9 cellular contexts compared by ENCODE assay signal in the genomic region with DNA sequence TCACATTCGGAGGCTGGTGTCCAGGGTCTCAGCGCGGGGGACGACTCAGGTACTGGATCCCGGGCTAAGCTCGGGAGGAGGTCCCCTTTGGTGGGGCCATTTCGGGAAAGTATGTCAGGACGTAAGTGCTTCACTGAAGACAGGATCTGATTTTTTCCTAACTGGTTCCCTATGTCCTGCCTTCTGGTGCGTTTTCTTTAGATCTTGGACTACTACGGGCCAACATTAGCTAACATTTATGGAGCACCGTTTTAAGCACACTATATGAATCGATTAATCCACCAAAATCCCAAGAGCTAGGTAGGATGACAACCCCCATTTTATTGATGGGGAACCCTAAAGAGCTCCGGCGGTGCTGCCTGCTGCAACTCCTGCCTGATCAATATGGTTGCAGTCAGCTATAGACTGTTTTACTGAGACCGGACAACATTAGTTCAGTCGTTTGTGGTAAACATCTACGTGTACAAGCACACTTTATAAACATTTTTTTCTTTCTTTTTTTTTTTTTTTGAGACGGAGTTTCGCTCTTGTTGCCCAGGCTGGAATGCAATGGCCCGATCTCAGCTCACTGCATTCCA. TPM values are rescaled to one million over a fixed set of nuclear protein-coding genes. Genes with fewer than 3 reads are reported as not detected.
DNase-seq lines count a peak whose midpoint lies in the region; ATAC-seq and TF ChIP-seq lines count a peak whose summit lies in the region.
"Had no signal": no experiment of that assay in that cellular context is flagged by ENCODE, and none has a peak within 500 bp of the region (broad histone marks: within the 10 kb centered on the region; RNA-seq: fewer than 3 reads in every experiment).

No MANE protein-coding gene starts in this region.

- ATAC-seq in GM18907 (IDR thresholded peaks at IDR 0.05; ENCODE audit: unreplicated experiment), result peak; percentile 20
- no peak for ATAC-seq in naive thymus-derived CD8-positive, alpha-beta T cell
- ATAC-seq in HG03039 (IDR thresholded peaks at IDR 0.05; ENCODE audit: unreplicated experiment), result no peak

- peaks cover 55% of the 10 kb centered on the region for H3K36me3 Mint-ChIP-seq in dendritic cell treated with granulocyte-macrophage colony-stimulating factor and Interleukin-4, amounts not matched to agents 40 ng/mL and 50 ng/mL, for 4 days (ENCODE audit: low read depth)
- H3K36me3 Mint-ChIP-seq in naive thymus-derived CD8-positive, alpha-beta T cell, result peaks cover 13 to 42% (median 22%) of the 10 kb centered on the region in 3 donors

- intact Hi-C loops in dendritic cell treated with granulocyte-macrophage colony-stimulating factor and Interleukin-4, amounts not matched to agents 40 ng/mL and 50 ng/mL, for 4 days (cut with micrococcal nuclease), result loop anchor here (2.0 kb wide), 1 partner anchor 14 kb away; no protein-coding TSS in a partner anchor

- peak overlapping the region; percentile 95 for H3K27ac Mint-ChIP-seq in dendritic cell treated with granulocyte-macrophage colony-stimulating factor and Interleukin-4, amounts not matched to agents 40 ng/mL and 50 ng/mL, for 4 days
- H3K27ac Mint-ChIP-seq in naive thymus-derived CD8-positive, alpha-beta T cell, result peak overlapping the region; percentile 88 to 99 (median 98)

- H3K9me3 Mint-ChIP-seq in dendritic cell treated with granulocyte-macrophage colony-stimulating factor and Interleukin-4, amounts not matched to agents 40 ng/mL and 50 ng/mL, for 4 days, result no peaks in the 10 kb centered on the region
- peaks cover 0 to 3% (median 0%) of the 10 kb centered on the region in 9 donors for H3K9me3 Mint-ChIP-seq in naive thymus-derived CD8-positive, alpha-beta T cell

- H3K27me3 Mint-ChIP-seq in dendritic cell treated with granulocyte-macrophage colony-stimulating factor and Interleukin-4, amounts not matched to agents 40 ng/mL and 50 ng/mL, for 4 days, result no peaks in the 10 kb centered on the region
- peaks cover 0 to 4% (median 0%) of the 10 kb centered on the region in 5 donors for H3K27me3 Mint-ChIP-seq in naive thymus-derived CD8-positive, alpha-beta T cell

- peak overlapping the region; percentile 88 for H3K4me3 ChIP-seq in NB4 (ENCODE audit: low read depth, low read length)

- POLR2A ChIA-PET in naive thymus-derived CD8-positive, alpha-beta T cell (lab: Charles Lee), result interaction anchor here (0.7 to 10.6 kb wide), 37 partner anchors 8 to 1922 kb away, joined by 3 to 479 read pairs (median 7); partner anchors contain the start of genes BSCL2, C11orf98, CSKMT and EEF1G

- H3K4me1 Mint-ChIP-seq in dendritic cell treated with granulocyte-macrophage colony-stimulating factor and Interleukin-4, amounts not matched to agents 40 ng/mL and 50 ng/mL, for 4 days (ENCODE audit: low read depth), result peaks cover 73% of the 10 kb centered on the region
- H3K4me1 Mint-ChIP-seq in naive thymus-derived CD8-positive, alpha-beta T cell, result peaks cover 33 to 55% (median 51%) of the 10 kb centered on the region in 4 donors

- DNase-seq in NB4 (ENCODE audit: low read depth) (peak; percentile 40), ureter (ENCODE audit: low spot score) (no peak), hippocampal formation (lab: John Stamatoyannopoulos, UW) (no peak), NCI-H1417 (lab: John Stamatoyannopoulos, UW) (no peak)
- DNase-seq in naive thymus-derived CD8-positive, alpha-beta T cell, result no peak

- no peak for TF ChIP-seq POLR2A in NB4 (IDR thresholded peaks at IDR 0.05; ENCODE audit: extremely low read depth, insufficient read length)

- no peak for TF ChIP-seq CTCF in NB4 (IDR thresholded peaks at IDR 0.05; ENCODE audit: low read depth, low read length)

- peak overlapping the region; percentile 98 for H3K4me3 Mint-ChIP-seq in dendritic cell treated with granulocyte-macrophage colony-stimulating factor and Interleukin-4, amounts not matched to agents 40 ng/mL and 50 ng/mL, for 4 days
- peak overlapping the region; percentile 95 to 99 (median 98) for H3K4me3 Mint-ChIP-seq in naive thymus-derived CD8-positive, alpha-beta T cell

RNA-seq across cellular contexts. Expression of gene WDR74, which starts 17.0 kb away (rescaled TPM):
- total RNA-seq in naive thymus-derived CD8-positive, alpha-beta T cell, result 100 to 1,000 TPM; 129 to 130 TPM
- polyA plus RNA-seq in naive thymus-derived CD8-positive, alpha-beta T cell, result 10 to 100 TPM; 35.7 to 64.0 (median 49.4) TPM
- 58.8 TPM for total RNA-seq in ureter

RNA-seq across cellular contexts. Expression of gene TEX54, which starts 23.8 kb away (rescaled TPM):
- total RNA-seq in naive thymus-derived CD8-positive, alpha-beta T cell, result under 1 TPM; 0.88 to 0.91 TPM
- polyA plus RNA-seq in naive thymus-derived CD8-positive, alpha-beta T cell, result 1 to 10 TPM; 1.6 to 2.2 (median 1.7) TPM
- total RNA-seq in ureter, result not detected
- total RNA-seq: T-helper 2 cell treated with Interferon-gamma antibody and Interleukin-4, amounts not matched to agents 100 ng/mL and 5 ng/mL, for 36 hours had no signal

RNA-seq across cellular contexts. Expression of gene SLC3A2, which starts 24.3 kb away (rescaled TPM):
- 100 to 1,000 TPM; 352 to 353 TPM for total RNA-seq in naive thymus-derived CD8-positive, alpha-beta T cell
- 100 to 1,000 TPM; 119 to 164 (median 125) TPM for polyA plus RNA-seq in naive thymus-derived CD8-positive, alpha-beta T cell
- 245 TPM for total RNA-seq in ureter

RNA-seq across cellular contexts. Expression of gene STX5, which starts 24.6 kb away (rescaled TPM):
- 10 to 100 TPM; 55.6 to 61.7 TPM for total RNA-seq in naive thymus-derived CD8-positive, alpha-beta T cell
- polyA plus RNA-seq in naive thymus-derived CD8-positive, alpha-beta T cell, result 10 to 100 TPM; 25.4 to 30.4 (median 26.2) TPM
- 30.1 TPM for total RNA-seq in ureter

RNA-seq across cellular contexts. Expression of gene NXF1, which starts 51.2 kb away (rescaled TPM):
- total RNA-seq in naive thymus-derived CD8-positive, alpha-beta T cell, result 100 to 1,000 TPM; 185 to 191 TPM
- 10 to 100 TPM; 38.4 to 82.9 (median 62.8) TPM for polyA plus RNA-seq in naive thymus-derived CD8-positive, alpha-beta T cell
- total RNA-seq in ureter, result 94.6 TPM
